17 cellular contexts compared by ENCODE assay signal in the genomic region with DNA sequence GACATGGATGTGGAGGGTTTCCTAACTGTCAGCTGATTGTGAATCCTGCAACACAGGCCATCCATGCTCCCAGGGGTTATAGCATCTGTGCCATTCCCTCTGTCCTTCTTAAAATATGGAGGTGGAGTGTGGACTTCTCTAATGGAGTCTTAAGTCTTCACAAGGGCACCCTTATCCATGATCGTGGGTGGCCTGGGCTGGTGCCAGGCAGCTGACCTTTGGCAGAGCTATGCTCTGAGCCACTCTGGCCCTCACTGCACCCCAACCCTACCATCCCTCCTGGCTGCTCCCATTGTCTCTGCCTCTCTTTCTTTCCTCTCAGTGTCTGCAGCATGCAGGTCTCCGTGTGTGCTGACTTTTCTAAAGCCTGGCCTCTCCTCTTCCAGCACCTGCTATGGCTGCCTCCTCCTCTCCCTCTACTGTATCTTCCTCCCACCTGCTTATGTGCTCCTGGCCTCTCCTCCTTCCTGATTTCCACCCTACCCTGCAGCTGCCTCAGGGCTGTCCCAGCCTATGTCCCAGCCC.
"Had no signal": no experiment of that assay in that cellular context is flagged by ENCODE, and none has a peak within 500 bp of the region (broad histone marks: within the 10 kb centered on the region; RNA-seq: fewer than 3 reads in every experiment).

No MANE protein-coding gene starts in this region.

- H2AFZ ChIP-seq: hepatocyte had no signal

- H3K27me3 ChIP-seq: hepatocyte, right atrium auricular region, upper lobe of left lung had no signal

- H3K79me2 ChIP-seq: hepatocyte had no signal

- ATAC-seq: gastroesophageal sphincter; left lobe of liver; stimulated activated naive CD8-positive, alpha-beta T cell treated with anti-CD3 and anti-CD28 coated beads, Interleukin-15, Interleukin-2, amounts not matched to agents 100 U/mL and 50 U/mL, for 24 hours had no signal

- H3K4me1 Mint-ChIP-seq: activated naive CD4-positive, alpha-beta T cell treated with anti-CD3 and anti-CD28 coated beads, Interleukin-2, amount 50 U/mL, for 24 hours had no signal

- H3K36me3 Mint-ChIP-seq: activated naive CD4-positive, alpha-beta T cell treated with anti-CD3 and anti-CD28 coated beads, Interleukin-2, amount 50 U/mL, for 24 hours; naive thymus-derived CD8-positive, alpha-beta T cell had no signal

- H3K27me3 Mint-ChIP-seq: progenitor cell of endocrine pancreas had no signal

- H3K9me3 ChIP-seq: gastroesophageal sphincter, right atrium auricular region, suprapubic skin, upper lobe of left lung had no signal

- H3K36me3 ChIP-seq: gastroesophageal sphincter, right atrium auricular region, suprapubic skin, upper lobe of left lung had no signal

- H3K4me3 Mint-ChIP-seq: activated B cell treated with CpG ODN at 0.5 μM for 24 hours; activated naive CD4-positive, alpha-beta T cell treated with anti-CD3 and anti-CD28 coated beads, Interleukin-2, amount 50 U/mL, for 24 hours; T-helper 2 cell treated with Interferon-gamma antibody and Interleukin-4, amounts not matched to agents 5 μg/mL and 100 μg/mL, for 36 hours had no signal

- H3K4me2 ChIP-seq: hepatocyte, smooth muscle cell had no signal

- H3K4me3 ChIP-seq: dorsolateral prefrontal cortex, gastroesophageal sphincter, hepatocyte, right atrium auricular region, smooth muscle cell, suprapubic skin, upper lobe of left lung had no signal

- H3K27ac Mint-ChIP-seq: activated B cell treated with CpG ODN at 0.5 μM for 24 hours; activated naive CD4-positive, alpha-beta T cell treated with anti-CD3 and anti-CD28 coated beads, Interleukin-2, amount 50 U/mL, for 24 hours; activated T-helper 2 cell treated with anti-CD3 and anti-CD28 coated beads, Interferon-gamma antibody, Interleukin-2, Interleukin-4, amounts not matched to agents 10 μg/mL and 5 μg/mL and 100 μg/mL, durations not matched to agents 14 hours and 24 hours and 36 hours; progenitor cell of endocrine pancreas; T-helper 2 cell treated with Interferon-gamma antibody and Interleukin-4, amounts not matched to agents 5 μg/mL and 100 μg/mL, for 36 hours had no signal

- H3K4me1 ChIP-seq: gastroesophageal sphincter, right atrium auricular region, suprapubic skin, upper lobe of left lung had no signal

- DNase-seq: activated B cell treated with CpG ODN at 0.5 μM for 24 hours; activated CD4-positive, alpha-beta T cell treated with anti-CD3 and anti-CD28 coated beads, Interleukin-2, amount 50 U/mL, for 1 hour; activated T-cell treated with anti-CD3 and anti-CD28 coated beads, Interleukin-2, amount 50 U/mL, for 1 hour; stimulated activated naive CD8-positive, alpha-beta T cell treated with anti-CD3 and anti-CD28 coated beads, Interleukin-15, Interleukin-2, amounts not matched to agents 100 U/mL and 50 U/mL, for 24 hours; upper lobe of left lung had no signal

- H3K27ac ChIP-seq: dorsolateral prefrontal cortex, gastroesophageal sphincter, hepatocyte, right atrium auricular region, suprapubic skin, upper lobe of left lung had no signal

- H3K9me3 Mint-ChIP-seq: activated B cell treated with CpG ODN at 0.5 μM for 24 hours; activated naive CD4-positive, alpha-beta T cell treated with anti-CD3 and anti-CD28 coated beads, Interleukin-2, amount 50 U/mL, for 24 hours; activated T-helper 2 cell treated with anti-CD3 and anti-CD28 coated beads, Interferon-gamma antibody, Interleukin-2, Interleukin-4, amounts not matched to agents 10 μg/mL and 5 μg/mL and 100 μg/mL, durations not matched to agents 14 hours and 24 hours and 36 hours; naive thymus-derived CD8-positive, alpha-beta T cell; T-helper 2 cell treated with Interferon-gamma antibody and Interleukin-4, amounts not matched to agents 5 μg/mL and 100 μg/mL, for 36 hours had no signal
